ENCODE assay signal across 37 cellular contexts in the genomic region with DNA sequence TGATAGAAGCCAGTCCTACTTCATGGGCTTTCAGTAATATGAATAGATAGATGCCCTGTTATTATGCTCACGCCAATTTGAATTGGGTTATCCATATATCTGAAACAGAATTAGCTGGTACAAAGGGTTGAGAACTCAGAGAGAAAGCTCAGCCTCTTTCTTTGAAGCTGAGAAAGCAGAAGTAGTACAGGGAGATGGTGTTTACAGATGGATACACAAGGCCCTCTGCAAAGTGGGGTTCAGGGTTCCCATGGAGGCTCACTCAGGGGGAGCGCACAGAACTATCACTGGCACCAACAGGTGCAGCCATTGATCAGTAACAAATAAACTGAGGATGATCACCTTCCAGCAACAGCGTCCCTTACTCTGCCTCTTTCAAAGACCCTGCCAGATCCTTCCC.
"Had no signal": no experiment of that assay in that cellular context is flagged by ENCODE, and none has a peak within 500 bp of the region (broad histone marks: within the 10 kb centered on the region; RNA-seq: fewer than 3 reads in every experiment).

No MANE protein-coding gene starts in this region.

- H3K27ac Mint-ChIP-seq: activated CD4-positive, alpha-beta memory T cell treated with anti-CD3 and anti-CD28 coated beads, Interleukin-2, amount 10 ng/mL, durations not matched to agents 7 days and 5 days; activated CD4-positive, alpha-beta T cell treated with anti-CD3 and anti-CD28 coated beads for 36 hours; activated CD4-positive, alpha-beta T cell treated with anti-CD3 and anti-CD28 coated beads, Interleukin-2, amount 10 ng/mL, durations not matched to agents 7 days and 5 days; activated CD8-positive, alpha-beta memory T cell treated with anti-CD3 and anti-CD28 coated beads, Interleukin-2, amount 10 ng/mL, durations not matched to agents 7 days and 5 days; activated CD8-positive, alpha-beta T cell treated with anti-CD3 and anti-CD28 coated beads, Interleukin-2, amount 10 ng/mL, durations not matched to agents 7 days and 5 days; activated naive CD4-positive, alpha-beta T cell treated with anti-CD3 and anti-CD28 coated beads, Interleukin-2, amount 10 ng/mL, durations not matched to agents 7 days and 5 days; activated naive CD4-positive, alpha-beta T cell treated with anti-CD3 and anti-CD28 coated beads, Interleukin-2, amount 50 U/mL, for 24 hours; activated naive CD8-positive, alpha-beta T cell; activated naive CD8-positive, alpha-beta T cell treated with anti-CD3 and anti-CD28 coated beads, Interleukin-2, amount 10 ng/mL, durations not matched to agents 7 days and 5 days; activated naive CD8-positive, alpha-beta T cell treated with anti-CD3 and anti-CD28 coated beads, Interleukin-2, amount 50 U/mL, for 24 hours; activated T-cell treated with anti-CD3 and anti-CD28 coated beads, Interleukin-2, amount 50 U/mL, for 24 hours; activated T-helper 2 cell treated with anti-CD3 and anti-CD28 coated beads, Interferon-gamma antibody, Interleukin-2, Interleukin-4, amounts not matched to agents 10 μg/mL and 5 μg/mL and 100 μg/mL, durations not matched to agents 14 hours and 24 hours and 36 hours; T-helper 1 cell treated with Interleukin-12 subunit alpha and Interleukin-12 subunit beta and Interleukin-4 antibody, amounts not matched to agents 30 μg/mL and 1 μg/mL, for 36 hours; T-helper 2 cell treated with Interferon-gamma antibody and Interleukin-4, amounts not matched to agents 5 μg/mL and 100 μg/mL, for 36 hours; WTC11 had no signal

- H3K36me3 Mint-ChIP-seq: activated CD8-positive, alpha-beta memory T cell treated with anti-CD3 and anti-CD28 coated beads, Interleukin-2, amount 10 ng/mL, durations not matched to agents 7 days and 5 days; activated naive CD4-positive, alpha-beta T cell treated with anti-CD3 and anti-CD28 coated beads, Interleukin-2, amount 10 ng/mL, durations not matched to agents 7 days and 5 days; activated naive CD4-positive, alpha-beta T cell treated with anti-CD3 and anti-CD28 coated beads, Interleukin-2, amount 50 U/mL, for 24 hours; activated naive CD8-positive, alpha-beta T cell; activated naive CD8-positive, alpha-beta T cell treated with anti-CD3 and anti-CD28 coated beads, Interleukin-2, amount 10 ng/mL, durations not matched to agents 7 days and 5 days; brain; WTC11 had no signal

- H3K4me1 ChIP-seq: ascending aorta had no signal

- DNase-seq: activated CD4-positive, alpha-beta memory T cell treated with anti-CD3 and anti-CD28 coated beads, Interleukin-2, amount 10 ng/mL, durations not matched to agents 7 days and 5 days; activated CD4-positive, alpha-beta T cell treated with anti-CD3 and anti-CD28 coated beads for 1 hour; activated CD4-positive, alpha-beta T cell treated with anti-CD3 and anti-CD28 coated beads for 36 hours; activated CD4-positive, alpha-beta T cell treated with anti-CD3 and anti-CD28 coated beads for 48 hours; activated CD4-positive, alpha-beta T cell treated with anti-CD3 and anti-CD28 coated beads, Interleukin-2, amount 10 ng/mL, durations not matched to agents 7 days and 5 days; activated CD4-positive, alpha-beta T cell treated with anti-CD3 and anti-CD28 coated beads, Interleukin-2, amount 50 U/mL, for 48 hours; activated CD4-positive, CD25-positive, alpha-beta regulatory T cell; activated CD8-positive, alpha-beta memory T cell treated with anti-CD3 and anti-CD28 coated beads for 24 hours; activated CD8-positive, alpha-beta memory T cell treated with anti-CD3 and anti-CD28 coated beads, Interleukin-2, amount 10 ng/mL, durations not matched to agents 7 days and 5 days; activated CD8-positive, alpha-beta memory T cell treated with anti-CD3 and anti-CD28 coated beads, Interleukin-2, amount 50 U/mL, for 48 hours; activated CD8-positive, alpha-beta T cell treated with anti-CD3 and anti-CD28 coated beads, Interleukin-2, amount 10 ng/mL, durations not matched to agents 7 days and 5 days; activated effector memory CD4-positive, alpha-beta T cell treated with Interleukin-2 at 50 U/mL for 16 hours; activated gamma-delta T cell; activated naive CD4-positive, alpha-beta T cell treated with anti-CD3 and anti-CD28 coated beads, Interleukin-2, amount 10 ng/mL, durations not matched to agents 7 days and 5 days; activated naive CD4-positive, alpha-beta T cell treated with Interleukin-2 at 50 U/mL for 16 hours; activated naive CD8-positive, alpha-beta T cell treated with anti-CD3 and anti-CD28 coated beads, Interleukin-2, amount 10 ng/mL, durations not matched to agents 7 days and 5 days; activated naive CD8-positive, alpha-beta T cell treated with anti-CD3 and anti-CD28 coated beads, Interleukin-2, amount 50 U/mL, for 24 hours; activated T-cell treated with anti-CD3 and anti-CD28 coated beads, Interleukin-2, amount 50 U/mL, for 24 hours; activated T-cell treated with anti-CD3 and anti-CD28 coated beads, Interleukin-2, amount 50 U/mL, for 48 hours; amygdala; anterior cingulate cortex; caudate nucleus; cerebellar nuclear complex; T-helper 2 cell; T-helper 9 cell; WERI-Rb-1 had no signal

- H3K4me1 Mint-ChIP-seq: activated CD4-positive, alpha-beta memory T cell treated with anti-CD3 and anti-CD28 coated beads, Interleukin-2, amount 10 ng/mL, durations not matched to agents 7 days and 5 days; activated CD4-positive, alpha-beta T cell treated with anti-CD3 and anti-CD28 coated beads for 36 hours; activated CD4-positive, alpha-beta T cell treated with anti-CD3 and anti-CD28 coated beads, Interleukin-2, amount 10 ng/mL, durations not matched to agents 7 days and 5 days; activated CD8-positive, alpha-beta memory T cell treated with anti-CD3 and anti-CD28 coated beads, Interleukin-2, amount 10 ng/mL, durations not matched to agents 7 days and 5 days; activated naive CD4-positive, alpha-beta T cell treated with anti-CD3 and anti-CD28 coated beads, Interleukin-2, amount 10 ng/mL, durations not matched to agents 7 days and 5 days; activated naive CD4-positive, alpha-beta T cell treated with anti-CD3 and anti-CD28 coated beads, Interleukin-2, amount 50 U/mL, for 24 hours; activated naive CD8-positive, alpha-beta T cell treated with anti-CD3 and anti-CD28 coated beads, Interleukin-2, amount 50 U/mL, for 24 hours; central memory CD8-positive, alpha-beta T cell had no signal

- H3K27ac ChIP-seq: ascending aorta, cardiac muscle cell, WERI-Rb-1 had no signal

- H3K4me3 Mint-ChIP-seq: activated CD4-positive, alpha-beta memory T cell treated with anti-CD3 and anti-CD28 coated beads, Interleukin-2, amount 10 ng/mL, durations not matched to agents 7 days and 5 days; activated CD4-positive, alpha-beta T cell treated with anti-CD3 and anti-CD28 coated beads for 36 hours; activated CD4-positive, alpha-beta T cell treated with anti-CD3 and anti-CD28 coated beads, Interleukin-2, amount 10 ng/mL, durations not matched to agents 7 days and 5 days; activated CD8-positive, alpha-beta memory T cell treated with anti-CD3 and anti-CD28 coated beads, Interleukin-2, amount 10 ng/mL, durations not matched to agents 7 days and 5 days; activated CD8-positive, alpha-beta T cell treated with anti-CD3 and anti-CD28 coated beads, Interleukin-2, amount 10 ng/mL, durations not matched to agents 7 days and 5 days; activated naive CD4-positive, alpha-beta T cell treated with anti-CD3 and anti-CD28 coated beads, Interleukin-2, amount 10 ng/mL, durations not matched to agents 7 days and 5 days; activated naive CD4-positive, alpha-beta T cell treated with anti-CD3 and anti-CD28 coated beads, Interleukin-2, amount 50 U/mL, for 24 hours; activated naive CD8-positive, alpha-beta T cell; activated naive CD8-positive, alpha-beta T cell treated with anti-CD3 and anti-CD28 coated beads, Interleukin-2, amount 10 ng/mL, durations not matched to agents 7 days and 5 days; activated naive CD8-positive, alpha-beta T cell treated with anti-CD3 and anti-CD28 coated beads, Interleukin-2, amount 50 U/mL, for 24 hours; activated T-cell treated with anti-CD3 and anti-CD28 coated beads, Interleukin-2, amount 50 U/mL, for 24 hours; brain; central memory CD8-positive, alpha-beta T cell; T-helper 1 cell treated with Interleukin-12 subunit alpha and Interleukin-12 subunit beta and Interleukin-4 antibody, amounts not matched to agents 30 μg/mL and 1 μg/mL, for 36 hours; T-helper 2 cell treated with Interferon-gamma antibody and Interleukin-4, amounts not matched to agents 5 μg/mL and 100 μg/mL, for 36 hours; WTC11 had no signal

- ATAC-seq: activated CD4-positive, alpha-beta T cell treated with anti-CD3 and anti-CD28 coated beads for 36 hours; activated CD4-positive, CD25-positive, alpha-beta regulatory T cell treated with anti-CD3 and anti-CD28 coated beads, Interleukin-2, amount 50 U/mL, for 24 hours; activated CD8-positive, alpha-beta memory T cell treated with anti-CD3 and anti-CD28 coated beads, Interleukin-2, amount 10 ng/mL, durations not matched to agents 7 days and 5 days; activated CD8-positive, alpha-beta T cell treated with anti-CD3 and anti-CD28 coated beads, Interleukin-2, amount 10 ng/mL, durations not matched to agents 7 days and 5 days; activated naive CD8-positive, alpha-beta T cell treated with anti-CD3 and anti-CD28 coated beads, Interleukin-2, amount 50 U/mL, for 24 hours; WTC11 had no signal

- H3K27me3 ChIP-seq: ascending aorta, cardiac muscle cell had no signal

- H3K4me3 ChIP-seq: ascending aorta, cardiac muscle cell had no signal

- H3K27me3 Mint-ChIP-seq: activated CD4-positive, alpha-beta memory T cell treated with anti-CD3 and anti-CD28 coated beads, Interleukin-2, amount 10 ng/mL, durations not matched to agents 7 days and 5 days; activated CD4-positive, alpha-beta T cell treated with anti-CD3 and anti-CD28 coated beads for 36 hours; activated CD4-positive, alpha-beta T cell treated with anti-CD3 and anti-CD28 coated beads, Interleukin-2, amount 10 ng/mL, durations not matched to agents 7 days and 5 days; activated CD8-positive, alpha-beta memory T cell treated with anti-CD3 and anti-CD28 coated beads, Interleukin-2, amount 10 ng/mL, durations not matched to agents 7 days and 5 days; brain had no signal

- H3K9me3 Mint-ChIP-seq: activated CD4-positive, alpha-beta memory T cell treated with anti-CD3 and anti-CD28 coated beads, Interleukin-2, amount 10 ng/mL, durations not matched to agents 7 days and 5 days; activated CD4-positive, alpha-beta T cell treated with anti-CD3 and anti-CD28 coated beads, Interleukin-2, amount 10 ng/mL, durations not matched to agents 7 days and 5 days; activated naive CD4-positive, alpha-beta T cell treated with anti-CD3 and anti-CD28 coated beads, Interleukin-2, amount 10 ng/mL, durations not matched to agents 7 days and 5 days; activated naive CD4-positive, alpha-beta T cell treated with anti-CD3 and anti-CD28 coated beads, Interleukin-2, amount 50 U/mL, for 24 hours; activated naive CD8-positive, alpha-beta T cell treated with anti-CD3 and anti-CD28 coated beads, Interleukin-2, amount 10 ng/mL, durations not matched to agents 7 days and 5 days; activated naive CD8-positive, alpha-beta T cell treated with anti-CD3 and anti-CD28 coated beads, Interleukin-2, amount 50 U/mL, for 24 hours; activated T-cell treated with anti-CD3 and anti-CD28 coated beads, Interleukin-2, amount 50 U/mL, for 24 hours; activated T-helper 2 cell treated with anti-CD3 and anti-CD28 coated beads, Interferon-gamma antibody, Interleukin-2, Interleukin-4, amounts not matched to agents 10 μg/mL and 5 μg/mL and 100 μg/mL, durations not matched to agents 14 hours and 24 hours and 36 hours; central memory CD8-positive, alpha-beta T cell; T-helper 1 cell treated with Interleukin-12 subunit alpha and Interleukin-12 subunit beta and Interleukin-4 antibody, amounts not matched to agents 30 μg/mL and 1 μg/mL, for 36 hours; T-helper 2 cell treated with Interferon-gamma antibody and Interleukin-4, amounts not matched to agents 5 μg/mL and 100 μg/mL, for 36 hours had no signal
